37 cellular contexts compared by ENCODE assay signal in genomic region chr4:52045028-52045427, GRCh38. TPM values are rescaled to one million over a fixed set of nuclear protein-coding genes. Genes with fewer than 3 reads are reported as not detected.
DNase-seq lines count a peak whose midpoint lies in the region; ATAC-seq, FAIRE-seq and TF ChIP-seq lines count a peak whose summit lies in the region.
"Had no signal": no experiment of that assay in that cellular context is flagged by ENCODE, and none has a peak within 500 bp of the region (broad histone marks: within the 10 kb centered on the region; RNA-seq: fewer than 3 reads in every experiment).

No MANE protein-coding gene starts in this region.

- DNase-seq in HepG2 (ENCODE audit: low spot score) (no peak), left lobe of liver (ENCODE audit: low spot score) (no peak), right lobe of liver (no peak), CD1c-positive myeloid dendritic cell (ENCODE audit: extremely low spot score) (no peak)
- DNase-seq: 8988T; ACHN; AML-193; BE2C; C1 segment of cervical spinal cord; Caco-2; Calu3; CD4-positive, alpha-beta memory T cell; CD4-positive, alpha-beta T cell; CD4-positive, CD25-positive, alpha-beta regulatory T cell; CD8-positive, alpha-beta memory T cell; CD8-positive, alpha-beta T cell; COR-L47; DMS 273 treated with DMSO at 0.1 percent for 48 hours; DMS153; DMS53; DMS79; DMS79 treated with DMSO at 0.1 percent for 48 hours; DND-41; EL had no signal

- no peak overlapping the region for H2AFZ ChIP-seq in HepG2 (ENCODE audit: low read length)

- H3K27ac ChIP-seq in liver (ENCODE audit: low read depth in 1 of 2, low read length in 2 of 2) (no peak overlapping the region), HepG2 (ENCODE audit: extremely low read length, insufficient read depth, low read length) (no peak overlapping the region), right lobe of liver (no peak overlapping the region)
- H3K27ac ChIP-seq: 22Rv1; A549; BLaER1; BLaER1 treated with 17β-estradiol and CSF1 and Interleukin-3, amounts not matched to agents 10 nM and 100 nM; C4-2B had no signal

- H3K4me2 ChIP-seq in HepG2 (ENCODE audit: low read depth, low read length) = no peak overlapping the region
- H3K4me2 ChIP-seq: A549; BLaER1; BLaER1 treated with 17β-estradiol and CSF1 and Interleukin-3, amounts not matched to agents 10 nM and 100 nM had no signal

- WGBS in liver = 37% methylated on average over 1 of the region's 1 CpG
- WGBS in HepG2 (ENCODE audit: low lambda C conversion rate) = 88% methylated on average over 1 of the region's 1 CpG
- WGBS in right lobe of liver (ENCODE audit: insufficient coverage, low coverage, low lambda C conversion rate, missing lambda C conversion rate) = 38% methylated on average over 1 of the region's 1 CpG

- no peaks in the 10 kb centered on the region for H3K79me2 ChIP-seq in HepG2 (ENCODE audit: insufficient read depth, low read length)

- TF ChIP-seq CTCF in liver (IDR thresholded peaks at IDR 0.05; ENCODE audit: low read depth, low read length, missing input control) (no peak), HepG2 (CRISPR knock-in tag; IDR thresholded peaks at IDR 0.05) (no peak), right lobe of liver (IDR thresholded peaks at IDR 0.05) (no peak)

- no peak for FAIRE-seq in HepG2 (lab: Jason Lieb, UNC)
- FAIRE-seq: A204.1, A549, D721Med had no signal

- in situ Hi-C loops in HepG2 (cut with HindIII; ENCODE audit: extremely low pct_ligation_motif_present, low pct_unique_long_range_greater_than_20kb) = no loop called here

- intact Hi-C loops in HepG2 (cut with micrococcal nuclease; ENCODE audit: unreplicated experiment) (no loop called here), right lobe of liver (cut with DNase I) (no loop called here)

- H3K4me1 ChIP-seq in liver (ENCODE audit: control insufficient read depth in 4 of 4, insufficient read depth in 4 of 4, low read length in 3 of 4) (peaks cover 0 to 8% (median 4%) of the 10 kb centered on the region in 4 donors), HepG2 (ENCODE audit: insufficient read depth, low read length) (no peaks in the 10 kb centered on the region), right lobe of liver (peaks cover 0 to 7% (median 3%) of the 10 kb centered on the region in 4 donors)
- H3K4me1 ChIP-seq: A549, BE2C, BLaER1 had no signal

- H3K4me3 ChIP-seq in liver (ENCODE audit: low read depth in 1 of 3, low read length in 3 of 3) = no peak overlapping the region
- H3K4me3 ChIP-seq in HepG2 (replicated peaks in 1 of 3; ENCODE audit: insufficient read depth in 1 of 3, low read depth in 2 of 3, low read length in 3 of 3) = no peak overlapping the region
- H3K4me3 ChIP-seq in right lobe of liver = no peak overlapping the region
- H3K4me3 ChIP-seq: A549; BLaER1; BLaER1 treated with 17β-estradiol and CSF1 and Interleukin-3, amounts not matched to agents 10 nM and 100 nM had no signal

- TF ChIP-seq EP300 in HepG2 (IDR thresholded peaks at IDR 0.05; ENCODE audit: low read depth in 2 of 2, low read length in 2 of 2) = no peak
- no peak for TF ChIP-seq EP300 in HepG2 (CRISPR knock-in tag; IDR thresholded peaks at IDR 0.05; ENCODE audit: borderline replicate concordance)

- TF ChIP-seq POLR2A in HepG2 (IDR thresholded peaks at IDR 0.05; ENCODE audit: insufficient read depth in 1 of 2, low read depth in 2 of 2, low read length in 2 of 2) (no peak), right lobe of liver (IDR thresholded peaks at IDR 0.05) (no peak)

- no peaks in the 10 kb centered on the region for H4K20me1 ChIP-seq in HepG2 (ENCODE audit: insufficient read depth, low read length)
- H4K20me1 ChIP-seq: BLaER1; BLaER1 treated with 17β-estradiol and CSF1 and Interleukin-3, amounts not matched to agents 10 nM and 100 nM had no signal

- TF ChIP-seq RAD21 in liver (IDR thresholded peaks at IDR 0.05) = no peak
- no peak for TF ChIP-seq RAD21 in HepG2 (CRISPR knock-in tag; IDR thresholded peaks at IDR 0.05)

- ATAC-seq in HepG2 (no peak), left lobe of liver (peak; percentile 66), right lobe of liver (peak; percentile 53 to 60 (median 58)), GM19035 (IDR thresholded peaks at IDR 0.05; ENCODE audit: unreplicated experiment) (no peak)
- ATAC-seq: A549; CD8-positive, alpha-beta T cell had no signal

- no peaks in the 10 kb centered on the region for H3K36me3 ChIP-seq in liver (ENCODE audit: control insufficient read depth in 4 of 4, insufficient read depth in 3 of 4, low read depth in 1 of 4, low read length in 3 of 4)
- no peaks in the 10 kb centered on the region for H3K36me3 ChIP-seq in HepG2 (replicated peaks in 1 of 2; ENCODE audit: control insufficient read depth in 1 of 2, insufficient read depth in 2 of 2, low read length in 2 of 2)
- no peaks in the 10 kb centered on the region for H3K36me3 ChIP-seq in right lobe of liver
- H3K36me3 ChIP-seq: BE2C; BLaER1; BLaER1 treated with 17β-estradiol and CSF1 and Interleukin-3, amounts not matched to agents 10 nM and 100 nM had no signal

- POLR2A ChIA-PET in HepG2 (lab: Yijun Ruan, JAX) = no interaction called here

- CTCF ChIA-PET in HepG2 (lab: Yijun Ruan, JAX; ENCODE audit: low intra/inter-chr PET ratio, low total read pairs) = no interaction called here

- H3K9me3 ChIP-seq in liver (ENCODE audit: control insufficient read depth in 4 of 4, low read length in 3 of 4) (no peaks in the 10 kb centered on the region), HepG2 (ENCODE audit: low read length) (no peaks in the 10 kb centered on the region), right lobe of liver (no peaks in the 10 kb centered on the region)
- H3K9me3 ChIP-seq: A549, BE2C, Caco-2 had no signal

- H3K27me3 ChIP-seq in liver (ENCODE audit: control insufficient read depth in 4 of 4, insufficient read depth in 4 of 4, low read length in 3 of 4) (peaks cover 0 to 2% (median 0%) of the 10 kb centered on the region in 4 donors), HepG2 (ENCODE audit: control insufficient read depth in 1 of 2, insufficient read depth in 2 of 2, low read length in 2 of 2) (no peaks in the 10 kb centered on the region; a peak in 1 of 5 replicates), right lobe of liver (no peaks in the 10 kb centered on the region)
- H3K27me3 ChIP-seq: BE2C; BLaER1; BLaER1 treated with 17β-estradiol and CSF1 and Interleukin-3, amounts not matched to agents 10 nM and 100 nM had no signal

- H3K9ac ChIP-seq in liver (ENCODE audit: low read depth in 1 of 2, low read length in 2 of 2) = no peak overlapping the region
- no peak overlapping the region for H3K9ac ChIP-seq in HepG2 (ENCODE audit: insufficient read depth, low read depth, low read length)
- H3K9ac ChIP-seq: BLaER1; BLaER1 treated with 17β-estradiol and CSF1 and Interleukin-3, amounts not matched to agents 10 nM and 100 nM had no signal

- no TSS peak for BruUV-seq in HepG2 (replicated peaks; lab: Mats Ljungman, UMichigan)

RNA-seq across cellular contexts. Expression of gene SPATA18, which starts 6.1 kb away (rescaled TPM):
- total RNA-seq in liver = 1 to 10 TPM in 1 of 2 donors, under 1 TPM in 1; 0.28 to 1.1 TPM
- polyA plus RNA-seq in liver = under 1 TPM; 0.03 to 0.52 TPM
- total RNA-seq in HepG2 (2016; rRNA removed; fragmentation: Illumina TruSeq; extraction: Trizol) = 13.2 and 13.9 TPM in 2 replicates
- 4.8 and 6.6 TPM in 2 replicates for total RNA-seq in HepG2 (2016; cell fraction: cytosol; rRNA removed; fragmentation: Illumina TruSeq; extraction: Trizol; ENCODE audit: low read depth)
- total RNA-seq in HepG2 (2016; cell fraction: insoluble cytoplasmic fraction; rRNA removed; fragmentation: Illumina TruSeq; extraction: Trizol) = 9.8 and 14.0 TPM in 2 replicates
- total RNA-seq in HepG2 (2016; cell fraction: membrane; rRNA removed; fragmentation: Illumina TruSeq; extraction: Trizol) = 16.0 and 20.5 TPM in 2 replicates
- 14.8 and 16.2 TPM in 2 replicates for total RNA-seq in HepG2 (2016; cell fraction: nucleus; rRNA removed; fragmentation: Illumina TruSeq; extraction: Trizol)
- polyA plus RNA-seq in HepG2 (2011; rRNA removed) = 4.8 and 5.7 TPM in 2 replicates
- polyA plus RNA-seq in HepG2 (2011; cell fraction: cytosol; rRNA removed) = 3.6 and 6.1 TPM in 2 replicates
- 13.3 and 14.1 TPM in 2 replicates for polyA plus RNA-seq in HepG2 (2011; cell fraction: nucleus; rRNA removed)
- 4.7 and 4.8 TPM in 2 replicates for polyA plus RNA-seq in HepG2 (2012)
- 4.7 and 7.2 TPM in 2 replicates for polyA plus RNA-seq in HepG2 (2016; cell fraction: cytosol; fragmentation: Illumina TruSeq; extraction: Trizol; ENCODE audit: low read depth)
- polyA plus RNA-seq in HepG2 (2016; cell fraction: insoluble cytoplasmic fraction; fragmentation: Illumina TruSeq; extraction: Trizol; ENCODE audit: low read depth) = 12.3 and 13.4 TPM in 2 replicates
- polyA plus RNA-seq in HepG2 (2016; cell fraction: membrane; fragmentation: Illumina TruSeq; extraction: Trizol; ENCODE audit: low read depth) = 14.2 and 14.4 TPM in 2 replicates
- polyA plus RNA-seq in HepG2 (2016; cell fraction: nucleus; fragmentation: Illumina TruSeq; extraction: Trizol; ENCODE audit: insufficient read depth, low read depth) = 17.6 and 20.5 TPM in 2 replicates
- 9.1 TPM in 1 of 2 replicates, not detected in the other for polyA minus RNA-seq in HepG2 (2011; rRNA and poly(A)+ RNA removed; ENCODE audit: low replicate concordance)
- polyA minus RNA-seq in HepG2 (2011; cell fraction: cytosol; rRNA and poly(A)+ RNA removed) = 5.6 and 6.0 TPM in 2 replicates
- 14.0 and 14.2 TPM in 2 replicates for polyA minus RNA-seq in HepG2 (2011; cell fraction: nucleus; rRNA and poly(A)+ RNA removed)
- 2.5 TPM for total RNA-seq in left lobe of liver
- 1 to 10 TPM; 1.6 to 2.9 (median 2.3) TPM for total RNA-seq in right lobe of liver
- total RNA-seq: A172; Caco-2; Calu3; CD4-positive, alpha-beta T cell; CD4-positive, CD25-positive, alpha-beta regulatory T cell; CD8-positive, alpha-beta T cell; Daoy had no signal
- polyA plus RNA-seq: CD4-positive, alpha-beta memory T cell; CD4-positive, CD25-positive, alpha-beta regulatory T cell; CD8-positive, alpha-beta memory T cell had no signal

RNA-seq across cellular contexts. Expression of gene SGCB, which starts 6.9 kb away (rescaled TPM):
- total RNA-seq in liver (1 to 10 TPM; 2.0 to 5.4 TPM), HepG2 (2016; rRNA removed; fragmentation: Illumina TruSeq; extraction: Trizol) (2.2 and 3.6 TPM in 2 replicates), left lobe of liver (8.6 TPM), right lobe of liver (10 to 100 TPM in 3 of 6 experiments, 1 to 10 TPM in 3; 5.7 to 17.3 (median 8.3) TPM)
- polyA plus RNA-seq in liver (1 to 10 TPM; 2.1 to 4.6 TPM), HepG2 (2011; rRNA removed) (4.2 and 4.8 TPM in 2 replicates)
- total RNA-seq in HepG2 (2016; cell fraction: cytosol; rRNA removed; fragmentation: Illumina TruSeq; extraction: Trizol; ENCODE audit: low read depth) = 0.51 and 0.53 TPM in 2 replicates
- total RNA-seq in HepG2 (2016; cell fraction: insoluble cytoplasmic fraction; rRNA removed; fragmentation: Illumina TruSeq; extraction: Trizol) = 2.2 and 2.4 TPM in 2 replicates
- total RNA-seq in HepG2 (2016; cell fraction: membrane; rRNA removed; fragmentation: Illumina TruSeq; extraction: Trizol) = 1.5 and 2.0 TPM in 2 replicates
- 3.3 and 4.9 TPM in 2 replicates for total RNA-seq in HepG2 (2016; cell fraction: nucleus; rRNA removed; fragmentation: Illumina TruSeq; extraction: Trizol)
- polyA plus RNA-seq in HepG2 (2011; cell fraction: cytosol; rRNA removed) = 2.2 and 4.0 TPM in 2 replicates
- 1.1 and 1.5 TPM in 2 replicates for polyA plus RNA-seq in HepG2 (2011; cell fraction: nucleus; rRNA removed)
- polyA plus RNA-seq in HepG2 (2012) = 6.2 and 8.0 TPM in 2 replicates
- polyA plus RNA-seq in HepG2 (2016; cell fraction: cytosol; fragmentation: Illumina TruSeq; extraction: Trizol; ENCODE audit: low read depth) = 1.9 TPM in 2 replicates
- 4.5 and 5.5 TPM in 2 replicates for polyA plus RNA-seq in HepG2 (2016; cell fraction: insoluble cytoplasmic fraction; fragmentation: Illumina TruSeq; extraction: Trizol; ENCODE audit: low read depth)
- polyA plus RNA-seq in HepG2 (2016; cell fraction: membrane; fragmentation: Illumina TruSeq; extraction: Trizol; ENCODE audit: low read depth) = 1.5 and 2.5 TPM in 2 replicates
- 6.1 and 8.2 TPM in 2 replicates for polyA plus RNA-seq in HepG2 (2016; cell fraction: nucleus; fragmentation: Illumina TruSeq; extraction: Trizol; ENCODE audit: insufficient read depth, low read depth)
- 1.4 and 1.8 TPM in 2 replicates for polyA minus RNA-seq in HepG2 (2011; rRNA and poly(A)+ RNA removed; ENCODE audit: low replicate concordance)
- polyA minus RNA-seq in HepG2 (2011; cell fraction: cytosol; rRNA and poly(A)+ RNA removed) = 3.1 and 3.4 TPM in 2 replicates
- 2.9 and 3.0 TPM in 2 replicates for polyA minus RNA-seq in HepG2 (2011; cell fraction: nucleus; rRNA and poly(A)+ RNA removed)

RNA-seq across cellular contexts. Expression of gene LRRC66, which starts 24.9 kb away (rescaled TPM):
- total RNA-seq in liver = under 1 TPM in 1 of 2 donors, not detected in 1; 0.25 TPM
- polyA plus RNA-seq in liver = under 1 TPM in 1 of 2 donors, not detected in 1; 0.05 TPM
- total RNA-seq in HepG2 (2016; rRNA removed; fragmentation: Illumina TruSeq; extraction: Trizol) = not detected in 2 replicates
- not detected in 2 replicates for total RNA-seq in HepG2 (2016; cell fraction: cytosol; rRNA removed; fragmentation: Illumina TruSeq; extraction: Trizol; ENCODE audit: low read depth)
- 0.02 TPM in 1 of 2 replicates, not detected in the other for total RNA-seq in HepG2 (2016; cell fraction: insoluble cytoplasmic fraction; rRNA removed; fragmentation: Illumina TruSeq; extraction: Trizol)
- total RNA-seq in HepG2 (2016; cell fraction: membrane; rRNA removed; fragmentation: Illumina TruSeq; extraction: Trizol) = not detected in 2 replicates
- 0.09 TPM in 1 of 2 replicates, not detected in the other for total RNA-seq in HepG2 (2016; cell fraction: nucleus; rRNA removed; fragmentation: Illumina TruSeq; extraction: Trizol)
- polyA plus RNA-seq in HepG2 (2011; rRNA removed) = 0.03 TPM in 1 of 2 replicates, not detected in the other
- 0.01 and 0.03 TPM in 2 replicates for polyA plus RNA-seq in HepG2 (2011; cell fraction: cytosol; rRNA removed)
- 0.07 TPM in 1 of 2 replicates, not detected in the other for polyA plus RNA-seq in HepG2 (2011; cell fraction: nucleus; rRNA removed)
- polyA plus RNA-seq in HepG2 (2012) = 0.04 TPM in 1 of 2 replicates, not detected in the other
- not detected in 2 replicates for polyA plus RNA-seq in HepG2 (2016; cell fraction: cytosol; fragmentation: Illumina TruSeq; extraction: Trizol; ENCODE audit: low read depth)
- polyA plus RNA-seq in HepG2 (2016; cell fraction: insoluble cytoplasmic fraction; fragmentation: Illumina TruSeq; extraction: Trizol; ENCODE audit: low read depth) = not detected in 2 replicates
- polyA plus RNA-seq in HepG2 (2016; cell fraction: membrane; fragmentation: Illumina TruSeq; extraction: Trizol; ENCODE audit: low read depth) = not detected in 2 replicates
- polyA plus RNA-seq in HepG2 (2016; cell fraction: nucleus; fragmentation: Illumina TruSeq; extraction: Trizol; ENCODE audit: insufficient read depth, low read depth) = 0.13 TPM in 1 of 2 replicates, not detected in the other
- 0.12 TPM in 1 of 2 replicates, not detected in the other for polyA minus RNA-seq in HepG2 (2011; rRNA and poly(A)+ RNA removed; ENCODE audit: low replicate concordance)
- polyA minus RNA-seq in HepG2 (2011; cell fraction: cytosol; rRNA and poly(A)+ RNA removed) = not detected in 2 replicates
- polyA minus RNA-seq in HepG2 (2011; cell fraction: nucleus; rRNA and poly(A)+ RNA removed) = 0.26 TPM in 1 of 2 replicates, not detected in the other
- 0.18 TPM for total RNA-seq in left lobe of liver
- total RNA-seq in right lobe of liver = under 1 TPM; 0.05 to 0.35 (median 0.09) TPM
- total RNA-seq: A172; A673; Caco-2; Calu3; CD8-positive, alpha-beta T cell; Daoy had no signal
- polyA plus RNA-seq: CD14-positive monocyte; CD4-positive, CD25-positive, alpha-beta regulatory T cell; CD8-positive, alpha-beta memory T cell had no signal

Comparison
In these comparisons a context has a peak if more than half of its experiments do, and no peak if none do; other contexts are left out.
1. ATAC-seq: peak in left lobe of liver (single experiment) and right lobe of liver (4 of 4); none in HepG2 (single experiment) and GM19035 (single experiment).